ENCODE assay signal across 12 cellular contexts in genomic region chr14:37428954-37429353, GRCh38.
"Had no signal": no experiment of that assay in that cellular context is flagged by ENCODE, and none has a peak within 500 bp of the region (broad histone marks: within the 10 kb centered on the region; RNA-seq: fewer than 3 reads in every experiment).

No MANE protein-coding gene starts in this region.

- ATAC-seq: gastrocnemius medialis; heart left ventricle; stimulated activated naive CD8-positive, alpha-beta T cell treated with anti-CD3 and anti-CD28 coated beads, Interleukin-15, amount 100 ng/mL, for 72 hours had no signal

- H3K27me3 ChIP-seq: gastrocnemius medialis, heart left ventricle, right atrium auricular region, suprapubic skin had no signal

- H3K27ac ChIP-seq: gastrocnemius medialis, heart left ventricle, right atrium auricular region, suprapubic skin had no signal

- H3K4me1 ChIP-seq: gastrocnemius medialis, heart left ventricle, right atrium auricular region, suprapubic skin had no signal

- H3K36me3 ChIP-seq: gastrocnemius medialis, heart left ventricle, right atrium auricular region, suprapubic skin had no signal

- DNase-seq: activated B cell treated with CpG ODN at 0.5 μM for 24 hours; activated CD4-positive, alpha-beta memory T cell treated with anti-CD3 and anti-CD28 coated beads for 36 hours; activated CD4-positive, alpha-beta T cell treated with anti-CD3 and anti-CD28 coated beads for 4 hours; activated naive CD8-positive, alpha-beta T cell treated with anti-CD3 and anti-CD28 coated beads for 36 hours; amniotic stem cell; caudate nucleus; gastrocnemius medialis; heart left ventricle; kidney glomerular epithelial cell; stimulated activated naive CD8-positive, alpha-beta T cell treated with anti-CD3 and anti-CD28 coated beads, Interleukin-15, amount 100 ng/mL, for 72 hours had no signal

- H3K4me3 ChIP-seq: gastrocnemius medialis, heart left ventricle, right atrium auricular region, suprapubic skin had no signal

- H3K9me3 ChIP-seq: gastrocnemius medialis, heart left ventricle, right atrium auricular region, suprapubic skin had no signal
